Comparison of ENCODE assay signal across 8 cellular contexts in the genomic region with DNA sequence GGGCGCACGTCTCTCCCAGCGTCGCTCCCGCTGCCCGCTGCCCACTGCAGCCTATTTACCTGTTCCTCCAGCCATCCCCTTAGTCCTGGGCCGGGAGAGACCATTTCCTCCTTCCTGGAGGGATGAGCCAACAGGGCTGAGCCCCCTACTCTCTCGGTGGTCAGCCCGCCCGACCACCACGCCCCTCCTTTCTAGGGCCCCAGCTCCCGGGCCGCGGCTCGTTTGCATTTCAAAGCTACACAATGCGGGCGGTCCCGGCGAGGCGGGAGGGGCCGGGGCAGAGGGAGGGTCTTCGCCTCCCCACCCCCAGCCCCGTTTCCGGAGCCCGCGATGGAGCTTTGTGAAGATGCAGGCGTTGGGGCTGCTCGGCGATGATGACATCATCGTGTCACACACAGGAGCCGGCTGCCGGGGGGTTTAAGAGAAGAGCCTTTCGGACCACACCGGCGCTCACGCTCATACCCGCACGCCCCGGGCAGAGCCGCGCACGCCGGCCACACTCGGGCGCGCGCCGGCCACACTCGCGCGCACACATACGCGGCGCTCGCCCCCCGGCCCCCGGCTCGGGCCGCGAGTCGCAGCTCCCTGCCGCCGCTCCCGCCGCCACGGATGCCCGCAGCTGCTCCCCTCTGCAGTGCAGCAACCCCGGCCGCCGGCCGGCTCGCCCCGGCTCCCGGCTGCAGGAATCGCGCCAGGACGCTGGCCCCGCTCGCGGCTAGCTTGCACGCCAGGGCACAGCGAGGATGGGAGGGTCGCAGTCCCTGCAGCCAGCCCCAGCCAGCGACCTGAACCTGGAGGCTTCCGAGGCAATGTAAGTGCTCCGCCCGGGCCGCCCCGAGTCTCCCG.
A peak's percentile ranks its signal among the peaks of the same experiment; 100 is the strongest.
DNase-seq lines count a peak whose midpoint lies in the region; ATAC-seq and TF ChIP-seq lines count a peak whose summit lies in the region.

No MANE protein-coding gene starts in this region.

- H3K9me3 ChIP-seq in endocrine pancreas (ENCODE audit: control insufficient read depth, low read length) (no peaks in the 10 kb centered on the region), Caco-2 (no peaks in the 10 kb centered on the region)

- H3K9ac ChIP-seq in endocrine pancreas (ENCODE audit: control insufficient read depth, insufficient read depth, low read length) = peak overlapping the region; percentile 35

- H3K27me3 ChIP-seq in endocrine pancreas (ENCODE audit: control insufficient read depth, insufficient read depth, low read length) (no peaks in the 10 kb centered on the region), Caco-2 (replicated peaks; ENCODE audit: control insufficient read depth, insufficient read depth, low read length) (no peaks in the 10 kb centered on the region)

- peaks cover 2% of the 10 kb centered on the region for H3K36me3 Mint-ChIP-seq in neural crest cell (ENCODE audit: low read depth)
- H3K36me3 Mint-ChIP-seq in Caco-2 (ENCODE audit: insufficient read depth, unreplicated experiment) = peaks cover 60% of the 10 kb centered on the region

- BruUV-seq in Caco-2 (replicated peaks; lab: Mats Ljungman, UMichigan) = no TSS peak

- POLR2A ChIA-PET in RWPE1 (lab: Yijun Ruan, JAX; ENCODE audit: low non-redundant PET) (no interaction called here), Caco-2 (lab: Charles Lee) (no interaction called here)

- H3K4me3 ChIP-seq in endocrine pancreas (ENCODE audit: control insufficient read depth, insufficient read depth, low read length) = no peak overlapping the region
- H3K4me3 ChIP-seq in Caco-2 (ENCODE audit: low read depth, low read length) = no peak overlapping the region

- peak overlapping the region; percentile 94 for H3K27ac Mint-ChIP-seq in neural crest cell (ENCODE audit: unreplicated experiment)
- H3K27ac Mint-ChIP-seq in Caco-2 (ENCODE audit: unreplicated experiment) = no peak overlapping the region

- intact Hi-C loops in Caco-2 (cut with micrococcal nuclease; ENCODE audit: unreplicated experiment) = no loop called here

- CTCF ChIA-PET in RWPE1 (lab: Yijun Ruan, JAX) (interaction anchor here (0.5 to 0.7 kb wide), 3 partner anchors 11 to 104 kb away, joined by 3 to 6 read pairs (median 5); no protein-coding TSS in a partner anchor), Caco-2 (lab: Charles Lee) (no interaction called here)

- no peaks in the 10 kb centered on the region for H3K9me3 Mint-ChIP-seq in neural crest cell
- H3K9me3 Mint-ChIP-seq in Caco-2 (ENCODE audit: unreplicated experiment) = no peaks in the 10 kb centered on the region

- peak overlapping the region; percentile 96 for H3K4me3 Mint-ChIP-seq in neural crest cell
- H3K4me3 Mint-ChIP-seq in Caco-2 (ENCODE audit: unreplicated experiment) = no peak overlapping the region

- no peaks in the 10 kb centered on the region for H3K27me3 Mint-ChIP-seq in neural crest cell (ENCODE audit: low read depth)
- no peaks in the 10 kb centered on the region for H3K27me3 Mint-ChIP-seq in Caco-2 (ENCODE audit: insufficient read depth, unreplicated experiment)

- DNase-seq in AG20443 (ENCODE audit: low spot score) = peak; percentile 65
- DNase-seq in NCI-H1930 (lab: John Stamatoyannopoulos, UW) = peak; percentile 55 to 63
- DNase-seq in neural crest cell (ENCODE audit: low read depth, low spot score) = peak; percentile 86
- DNase-seq in RWPE1 (ENCODE audit: low spot score) = no peak
- no peak for DNase-seq in RKO (ENCODE audit: low spot score)
- DNase-seq in Caco-2 = no peak

- no peak for ATAC-seq in GM18868 (IDR thresholded peaks at IDR 0.05; ENCODE audit: unreplicated experiment)

- H3K27ac ChIP-seq in RWPE1 = no peak overlapping the region

- H3K4me1 ChIP-seq in endocrine pancreas (ENCODE audit: control insufficient read depth, insufficient read depth, low read length) (peaks cover 2% of the 10 kb centered on the region), Caco-2 (0 out of 2 replicates have a peak, but pooled peaks cover 5% of the 10 kb centered on the region)

- TF ChIP-seq CTCF in neural crest cell (conservative IDR thresholded peaks at IDR 0.05) (peak; percentile 11), RWPE1 (conservative IDR thresholded peaks at IDR 0.05; ENCODE audit: low read depth) (no peak), Caco-2 (IDR thresholded peaks at IDR 0.05; ENCODE audit: insufficient read depth in 1 of 2, low read depth in 1 of 2, low read length in 1 of 2, severe bottlenecking in 1 of 2, unreplicated experiment in 1 of 2) (no peak)

- H3K4me1 Mint-ChIP-seq in neural crest cell (peaks cover 59% of the 10 kb centered on the region), Caco-2 (ENCODE audit: low read depth, unreplicated experiment) (peaks cover 8% of the 10 kb centered on the region)

- H3K36me3 ChIP-seq in endocrine pancreas (ENCODE audit: control insufficient read depth, insufficient read depth, low read length) (no peaks in the 10 kb centered on the region), Caco-2 (ENCODE audit: control insufficient read depth, insufficient read depth, low read length) (peaks cover 3% of the 10 kb centered on the region)

Comparison
In these comparisons a context has a peak if more than half of its experiments do, and no peak if none do; other contexts are left out.
1. DNase-seq: peak in AG20443 (single experiment), NCI-H1930 (2 of 2) and neural crest cell (single experiment); none in RWPE1 (single experiment), RKO (single experiment) and Caco-2 (0 of 2).